28 cellular contexts compared by ENCODE assay signal in the genomic region with DNA sequence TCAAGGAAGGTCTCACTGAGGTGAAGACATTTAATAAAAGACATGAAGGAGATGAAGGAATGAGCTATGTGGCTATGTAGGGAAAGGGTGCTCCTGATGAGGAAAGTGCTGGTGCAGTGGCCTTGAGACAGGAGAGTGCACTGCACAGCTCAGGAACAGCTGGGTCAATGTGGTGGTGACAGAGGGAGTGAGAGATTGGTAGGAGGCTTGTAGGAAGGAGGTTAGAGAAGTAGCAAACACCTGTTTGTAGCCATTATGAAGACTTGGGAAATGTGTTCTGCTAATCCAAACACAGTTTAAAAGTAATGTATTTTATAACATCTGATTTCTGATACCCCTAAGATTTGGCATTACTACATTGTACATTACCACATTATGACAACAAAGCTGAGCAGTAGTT.
DNase-seq lines count a peak whose midpoint lies in the region; ATAC-seq, FAIRE-seq and TF ChIP-seq lines count a peak whose summit lies in the region.
"Had no signal": no experiment of that assay in that cellular context is flagged by ENCODE, and none has a peak within 500 bp of the region (broad histone marks: within the 10 kb centered on the region; RNA-seq: fewer than 3 reads in every experiment).

No MANE protein-coding gene starts in this region.

- H3K9me3 ChIP-seq in keratinocyte (ENCODE audit: control insufficient read depth, low read depth, low read length), result no peaks in the 10 kb centered on the region
- H3K9me3 ChIP-seq: ascending aorta, BLaER1, HAP-1, right atrium auricular region, spleen, stomach, uterus had no signal

- no peaks in the 10 kb centered on the region for H3K9me1 ChIP-seq in keratinocyte (ENCODE audit: control insufficient read depth, extremely low read depth, insufficient read depth, low read length)

- CTCF ChIA-PET in RWPE1 (lab: Yijun Ruan, JAX), result no interaction called here

- peaks cover 78% of the 10 kb centered on the region for H3K4me1 ChIP-seq in keratinocyte (ENCODE audit: control insufficient read depth, extremely low read depth, insufficient read depth, low read length)
- H3K4me1 ChIP-seq: ascending aorta, BLaER1, HAP-1, right atrium auricular region, spleen, uterus had no signal

- H3K36me3 Mint-ChIP-seq in stimulated activated naive CD8-positive, alpha-beta T cell treated with anti-CD3 and anti-CD28 coated beads, Interleukin-15, Interleukin-2, amounts not matched to agents 100 ng/mL and 50 ng/mL, for 24 hours (ENCODE audit: low read depth), result no peaks in the 10 kb centered on the region
- H3K36me3 Mint-ChIP-seq: activated naive CD4-positive, alpha-beta T cell treated with anti-CD3 and anti-CD28 coated beads, Interleukin-2, amount 50 U/mL, for 72 hours; immature natural killer cell; neural progenitor cell had no signal

- H3K27me3 ChIP-seq in keratinocyte (ENCODE audit: control insufficient read depth, extremely low read depth, insufficient read depth, low read length), result no peaks in the 10 kb centered on the region
- H3K27me3 ChIP-seq: ascending aorta, BLaER1, neural progenitor cell, right atrium auricular region, stomach, uterus had no signal

- H3K36me3 ChIP-seq in keratinocyte (ENCODE audit: control insufficient read depth in 2 of 2, extremely low read depth in 1 of 2, insufficient read depth in 2 of 2, low read length in 2 of 2), result no peaks in the 10 kb centered on the region
- H3K36me3 ChIP-seq: ascending aorta, BLaER1, HAP-1, neural progenitor cell, right atrium auricular region, spleen, stomach, uterus had no signal

- H3K27ac ChIP-seq in RWPE1, result peak overlapping the region; percentile 94
- peak overlapping the region; percentile 40 for H3K27ac ChIP-seq in keratinocyte (ENCODE audit: control insufficient read depth, insufficient read depth, low read length)
- H3K27ac ChIP-seq: ascending aorta, BLaER1, coronary artery, neural progenitor cell, right atrium auricular region, spleen, uterus had no signal

- no peaks in the 10 kb centered on the region for H3K27me3 Mint-ChIP-seq in stimulated activated naive CD8-positive, alpha-beta T cell treated with anti-CD3 and anti-CD28 coated beads, Interleukin-15, Interleukin-2, amounts not matched to agents 100 ng/mL and 50 ng/mL, for 24 hours

- no peak for DNase-seq in stimulated activated naive CD8-positive, alpha-beta T cell treated with anti-CD3 and anti-CD28 coated beads, Interleukin-15, Interleukin-2, amounts not matched to agents 100 U/mL and 50 U/mL, for 24 hours
- DNase-seq in RWPE1 (ENCODE audit: low spot score) (no peak), keratinocyte (ENCODE audit: low read depth, low spot score) (no peak), NCI-H2227 (lab: John Stamatoyannopoulos, UW; ENCODE audit: unreplicated experiment) (no peak), SW 1271 (lab: John Stamatoyannopoulos, UW) (no peak), LoVo (ENCODE audit: low spot score) (no peak)
- DNase-seq: activated CD4-positive, alpha-beta T cell treated with anti-CD3 and anti-CD28 coated beads, Interleukin-2, amount 50 U/mL, for 48 hours; activated CD4-positive, CD25-positive, alpha-beta regulatory T cell treated with anti-CD3 and anti-CD28 coated beads, Interleukin-2, amount 50 U/mL, for 72 hours; activated CD8-positive, alpha-beta memory T cell treated with anti-CD3 and anti-CD28 coated beads, Interleukin-2, amount 50 U/mL, for 4 hours; DMS79 treated with DMSO at 0.1 percent for 48 hours; effector CD8-positive, alpha-beta T cell; erythroblast; GDM1; immature natural killer cell; left colon; spleen; stimulated activated CD8-positive, alpha-beta memory T cell treated with anti-CD3 and anti-CD28 coated beads, Interleukin-4, amount 100 ng/mL, for 48 hours; stomach; uterus had no signal

- H3K4me2 ChIP-seq in keratinocyte (ENCODE audit: control insufficient read depth, extremely low read depth, insufficient read depth, low read depth, low read length), result no peak overlapping the region
- H3K4me2 ChIP-seq: BLaER1, neural progenitor cell had no signal

- H3K9ac ChIP-seq in keratinocyte (ENCODE audit: control insufficient read depth, extremely low read depth, insufficient read depth, low read length), result no peak overlapping the region
- H3K9ac ChIP-seq: BLaER1, neural progenitor cell had no signal

- H3K79me2 ChIP-seq in keratinocyte (ENCODE audit: control insufficient read depth, insufficient read depth, low read length), result peaks cover 13% of the 10 kb centered on the region

- peak overlapping the region; percentile 64 for H3K27ac Mint-ChIP-seq in stimulated activated naive CD8-positive, alpha-beta T cell treated with anti-CD3 and anti-CD28 coated beads, Interleukin-15, Interleukin-2, amounts not matched to agents 100 ng/mL and 50 ng/mL, for 24 hours
- H3K27ac Mint-ChIP-seq: activated T-helper 2 cell treated with anti-CD3 and anti-CD28 coated beads, Interferon-gamma antibody, Interleukin-2, Interleukin-4, amounts not matched to agents 10 μg/mL and 5 μg/mL and 100 μg/mL, durations not matched to agents 14 hours and 24 hours and 36 hours; immature natural killer cell; neural progenitor cell had no signal

- no peaks in the 10 kb centered on the region for H3K9me3 Mint-ChIP-seq in stimulated activated naive CD8-positive, alpha-beta T cell treated with anti-CD3 and anti-CD28 coated beads, Interleukin-15, Interleukin-2, amounts not matched to agents 100 ng/mL and 50 ng/mL, for 24 hours
- H3K9me3 Mint-ChIP-seq: activated naive CD4-positive, alpha-beta T cell treated with anti-CD3 and anti-CD28 coated beads, Interleukin-2, amount 50 U/mL, for 72 hours; activated T-helper 2 cell treated with anti-CD3 and anti-CD28 coated beads, Interferon-gamma antibody, Interleukin-2, Interleukin-4, amounts not matched to agents 10 μg/mL and 5 μg/mL and 100 μg/mL, durations not matched to agents 14 hours and 24 hours and 36 hours; immature natural killer cell; neural progenitor cell had no signal

- H3K4me3 ChIP-seq in keratinocyte (ENCODE audit: control insufficient read depth in 2 of 3, extremely low read depth in 1 of 3, insufficient read depth in 2 of 3, low read depth in 1 of 3, low read length in 3 of 3), result no peak overlapping the region
- H3K4me3 ChIP-seq: ascending aorta, BLaER1, HAP-1, neural progenitor cell, spleen, uterus had no signal

- no peak overlapping the region for H3K4me3 Mint-ChIP-seq in stimulated activated naive CD8-positive, alpha-beta T cell treated with anti-CD3 and anti-CD28 coated beads, Interleukin-15, Interleukin-2, amounts not matched to agents 100 ng/mL and 50 ng/mL, for 24 hours
- H3K4me3 Mint-ChIP-seq: immature natural killer cell, neural progenitor cell had no signal

- H2AFZ ChIP-seq in keratinocyte (ENCODE audit: control insufficient read depth, low read length), result no peak overlapping the region
- H2AFZ ChIP-seq: neural progenitor cell had no signal

- no peak for ATAC-seq in stimulated activated naive CD8-positive, alpha-beta T cell treated with anti-CD3 and anti-CD28 coated beads, Interleukin-15, Interleukin-2, amounts not matched to agents 100 U/mL and 50 U/mL, for 24 hours
- ATAC-seq: activated naive CD4-positive, alpha-beta T cell treated with anti-CD3 and anti-CD28 coated beads, Interleukin-2, amount 50 U/mL, for 72 hours; left colon had no signal

- dilution Hi-C loops in keratinocyte (cut with MboI; ENCODE audit: extremely low pct_ligation_motif_present, low sequenced_read_pairs), result no loop called here

- FAIRE-seq in keratinocyte (lab: Jason Lieb, UNC), result peak; percentile 17

- H3K4me1 Mint-ChIP-seq in stimulated activated naive CD8-positive, alpha-beta T cell treated with anti-CD3 and anti-CD28 coated beads, Interleukin-15, Interleukin-2, amounts not matched to agents 100 ng/mL and 50 ng/mL, for 24 hours (ENCODE audit: low read depth), result peaks cover 80% of the 10 kb centered on the region
- H3K4me1 Mint-ChIP-seq: immature natural killer cell, neural progenitor cell had no signal

- TF ChIP-seq CTCF in RWPE1 (conservative IDR thresholded peaks at IDR 0.05; ENCODE audit: low read depth) (no peak), keratinocyte (optimal IDR thresholded peaks at IDR 0.05 in 1 of 3, IDR thresholded peaks at IDR 0.05 in 1 of 3, conservative IDR thresholded peaks at IDR 0.05 in 1 of 3; ENCODE audit: extremely low read depth in 1 of 3, insufficient read depth in 2 of 3, low read length in 3 of 3) (no peak)

- no peaks in the 10 kb centered on the region for H4K20me1 ChIP-seq in keratinocyte (ENCODE audit: control insufficient read depth, extremely low read depth, insufficient read depth, low read length)
- H4K20me1 ChIP-seq: BLaER1 had no signal

- POLR2A ChIA-PET in RWPE1 (lab: Yijun Ruan, JAX; ENCODE audit: low non-redundant PET), result no interaction called here
